ENCODE assay signal across 16 cellular contexts in genomic region chr11:68617925-68618809, GRCh38.
A peak's percentile ranks its signal among the peaks of the same experiment; 100 is the strongest.
DNase-seq lines count a peak whose midpoint lies in the region; ATAC-seq and FAIRE-seq lines count a peak whose summit lies in the region.
"Had no signal": no experiment of that assay in that cellular context is flagged by ENCODE, and none has a peak within 500 bp of the region (broad histone marks: within the 10 kb centered on the region; RNA-seq: fewer than 3 reads in every experiment).

No MANE protein-coding gene starts in this region.

- peak; percentile 30 for ATAC-seq in activated CD8-positive, alpha-beta memory T cell treated with anti-CD3 and anti-CD28 coated beads, Interleukin-2, amount 10 ng/mL, durations not matched to agents 7 days and 5 days
- ATAC-seq in left lobe of liver (peak; percentile 41), GM21529 (IDR thresholded peaks at IDR 0.05; ENCODE audit: unreplicated experiment) (no peak)
- ATAC-seq in stimulated activated naive B cell treated with anti-CD40 and anti-IgM and Interleukin-4, amounts not matched to agents 10 μg/mL and 1 μg/mL and 100 μg/mL, for 72 hours (replicated peaks): no peak
- ATAC-seq: GM12878, K562 had no signal

- no peak overlapping the region for H3K27ac Mint-ChIP-seq in activated CD8-positive, alpha-beta memory T cell treated with anti-CD3 and anti-CD28 coated beads, Interleukin-2, amount 10 ng/mL, durations not matched to agents 7 days and 5 days
- peak overlapping the region; percentile 2 for H3K27ac Mint-ChIP-seq in stimulated activated naive B cell treated with anti-CD40 and anti-IgM and Interleukin-4, amounts not matched to agents 10 μg/mL and 1 μg/mL and 100 μg/mL, for 72 hours

- no peaks in the 10 kb centered on the region for H3K9me3 Mint-ChIP-seq in activated CD8-positive, alpha-beta memory T cell treated with anti-CD3 and anti-CD28 coated beads, Interleukin-2, amount 10 ng/mL, durations not matched to agents 7 days and 5 days (ENCODE audit: low read depth)
- peaks cover 0 to 2% of the 10 kb centered on the region in 2 donors for H3K9me3 Mint-ChIP-seq in stimulated activated naive B cell treated with anti-CD40 and anti-IgM and Interleukin-4, amounts not matched to agents 10 μg/mL and 1 μg/mL and 100 μg/mL, for 72 hours

- peaks cover 4% of the 10 kb centered on the region for H3K27me3 Mint-ChIP-seq in activated CD8-positive, alpha-beta memory T cell treated with anti-CD3 and anti-CD28 coated beads, Interleukin-2, amount 10 ng/mL, durations not matched to agents 7 days and 5 days
- H3K27me3 Mint-ChIP-seq in stimulated activated naive B cell treated with anti-CD40 and anti-IgM and Interleukin-4, amounts not matched to agents 10 μg/mL and 1 μg/mL and 100 μg/mL, for 72 hours: peaks cover 0 to 4% of the 10 kb centered on the region in 2 donors

- no peak overlapping the region for H3K4me3 Mint-ChIP-seq in activated CD8-positive, alpha-beta memory T cell treated with anti-CD3 and anti-CD28 coated beads, Interleukin-2, amount 10 ng/mL, durations not matched to agents 7 days and 5 days
- no peak overlapping the region for H3K4me3 Mint-ChIP-seq in stimulated activated naive B cell treated with anti-CD40 and anti-IgM and Interleukin-4, amounts not matched to agents 10 μg/mL and 1 μg/mL and 100 μg/mL, for 72 hours

- DNase-seq in activated CD8-positive, alpha-beta memory T cell treated with anti-CD3 and anti-CD28 coated beads, Interleukin-2, amount 10 ng/mL, durations not matched to agents 7 days and 5 days: no peak
- no peak for DNase-seq in activated CD8-positive, alpha-beta memory T cell treated with anti-CD3 and anti-CD28 coated beads, Interleukin-2, amount 50 U/mL, for 48 hours
- DNase-seq in HTR-8/SVneo (ENCODE audit: insufficient read length, low spot score) (no peak), left lobe of liver (ENCODE audit: low spot score) (no peak), KG1 (lab: John Stamatoyannopoulos, UW) (no peak), midbrain (lab: John Stamatoyannopoulos, UW) (no peak)
- DNase-seq in stimulated activated naive B cell treated with anti-CD40 and anti-IgM and Interleukin-4, amounts not matched to agents 10 μg/mL and 1 μg/mL and 100 μg/mL, for 72 hours: no peak
- DNase-seq: Calu3, GM23248, NCI-H187 treated with DMSO at 0.1 percent for 48 hours, NCI-H2171 treated with DMSO at 0.1 percent for 48 hours, NCI-H82, SHP77 treated with DMSO at 0.1 percent for 48 hours had no signal

- H3K36me3 Mint-ChIP-seq in activated CD8-positive, alpha-beta memory T cell treated with anti-CD3 and anti-CD28 coated beads, Interleukin-2, amount 10 ng/mL, durations not matched to agents 7 days and 5 days: peaks cover 21% of the 10 kb centered on the region
- peaks cover 20 to 31% of the 10 kb centered on the region in 2 donors for H3K36me3 Mint-ChIP-seq in stimulated activated naive B cell treated with anti-CD40 and anti-IgM and Interleukin-4, amounts not matched to agents 10 μg/mL and 1 μg/mL and 100 μg/mL, for 72 hours

- CTCF ChIA-PET in activated CD8-positive, alpha-beta memory T cell treated with anti-CD3 and anti-CD28 coated beads, Interleukin-2, amount 10 ng/mL, durations not matched to agents 7 days and 5 days (lab: Charles Lee): no interaction called here

- peak; percentile 13 for FAIRE-seq in HTR-8/SVneo (lab: Jason Lieb, UNC)
- FAIRE-seq: GM12878 had no signal

- H3K4me1 Mint-ChIP-seq in activated CD8-positive, alpha-beta memory T cell treated with anti-CD3 and anti-CD28 coated beads, Interleukin-2, amount 10 ng/mL, durations not matched to agents 7 days and 5 days: no peaks in the 10 kb centered on the region
- no peaks in the 10 kb centered on the region for H3K4me1 Mint-ChIP-seq in stimulated activated naive B cell treated with anti-CD40 and anti-IgM and Interleukin-4, amounts not matched to agents 10 μg/mL and 1 μg/mL and 100 μg/mL, for 72 hours

Comparison
In these comparisons a context has a peak if more than half of its experiments do, and no peak if none do; other contexts are left out.
1. ATAC-seq: peak in activated CD8-positive, alpha-beta memory T cell treated with anti-CD3 and anti-CD28 coated beads, Interleukin-2, amount 10 ng/mL, durations not matched to agents 7 days and 5 days (single experiment) and left lobe of liver (single experiment); none in stimulated activated naive B cell treated with anti-CD40 and anti-IgM and Interleukin-4, amounts not matched to agents 10 μg/mL and 1 μg/mL and 100 μg/mL, for 72 hours (0 of 2) and GM21529 (single experiment).